8 cellular contexts compared by ENCODE assay signal in the genomic region with DNA sequence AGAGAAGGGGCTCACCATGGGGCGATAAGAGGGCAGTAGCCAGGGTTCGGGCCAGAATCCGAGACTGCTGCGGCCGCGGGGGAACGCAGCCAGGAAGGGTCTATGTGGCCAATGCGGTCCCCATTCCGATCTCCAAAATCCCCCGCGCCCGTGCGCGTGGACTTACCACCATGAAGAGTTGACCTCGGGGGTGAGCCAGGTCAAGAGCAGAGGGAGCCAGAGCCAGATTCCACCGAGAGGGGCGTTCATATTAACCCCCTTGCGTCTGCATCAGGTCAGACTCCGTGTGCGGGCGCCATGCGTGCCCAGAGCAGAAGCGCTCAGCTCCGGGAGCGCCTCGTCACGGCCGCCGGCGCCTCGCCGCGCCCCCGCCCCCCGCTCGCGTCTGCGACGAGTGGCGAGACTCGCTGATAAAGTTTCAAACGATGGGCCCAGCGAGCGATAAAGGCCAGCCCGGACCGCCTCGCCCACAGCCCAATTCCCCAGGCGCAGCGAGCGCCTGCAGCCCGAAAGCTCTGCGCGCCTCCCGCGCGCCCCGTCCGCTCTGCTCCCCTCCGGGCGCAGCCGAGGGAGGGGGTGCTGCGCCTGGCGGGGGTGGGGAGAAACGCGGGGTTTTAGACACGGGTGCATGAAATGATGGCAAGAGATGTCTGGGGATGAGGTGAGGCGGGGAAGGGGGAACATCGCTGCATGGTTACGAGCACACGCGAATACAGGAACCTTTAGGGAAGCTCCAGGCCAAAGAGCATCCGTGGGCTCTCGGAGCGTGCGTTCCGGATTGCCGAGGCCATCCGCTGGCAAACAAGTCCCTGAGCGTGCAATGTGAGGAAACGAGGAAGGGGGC. TPM values are rescaled to one million over a fixed set of nuclear protein-coding genes. Genes with fewer than 3 reads are reported as not detected.
DNase-seq lines count a peak whose midpoint lies in the region; ATAC-seq and TF ChIP-seq lines count a peak whose summit lies in the region.

A gene (minus strand): TSS at position 318 of the 844 bp plus-strand sequence. CDS start 69 bp downstream, at position 249.

- WGBS in heart left ventricle, 4 donors = 1 to 2% (median 1%) methylated on average over 36 to 80 of the region's 80 CpGs

- H3K4me3 ChIP-seq in GM12865 (ENCODE audit: low read depth, low read length) (peak within 1 kb of the TSS; percentile 60), heart left ventricle (peak within 1 kb of the TSS; percentile 22 to 55 (median 40)), retinal pigment epithelial cell (ENCODE audit: low read length) (peak within 1 kb of the TSS; percentile 51)

- no peaks in the 10 kb centered on the region for H3K36me3 ChIP-seq in heart left ventricle

- H3K27me3 ChIP-seq in heart left ventricle = peaks cover 8 to 51% (median 25%) of the 10 kb centered on the region in 9 donors

- no peak for TF ChIP-seq CTCF in GM12865 (IDR thresholded peaks at IDR 0.05; ENCODE audit: insufficient read depth, low read depth, low read length, missing control alignments)
- no peak for TF ChIP-seq CTCF in VCaP (conservative IDR thresholded peaks at IDR 0.05)
- no peak for TF ChIP-seq CTCF in heart left ventricle (IDR thresholded peaks at IDR 0.05)
- no peak for TF ChIP-seq CTCF in retinal pigment epithelial cell (conservative IDR thresholded peaks at IDR 0.05; ENCODE audit: low read depth, low read length)

- H3K27ac ChIP-seq in VCaP (peak within 1 kb of the TSS; percentile 99), heart left ventricle (peak within 1 kb of the TSS in 1 of 12 donors; percentile 9)

- peak; percentile 5 for DNase-seq in GM12865 (ENCODE audit: low read depth)
- DNase-seq in heart left ventricle = no peak
- DNase-seq in retinal pigment epithelial cell (ENCODE audit: low read depth) = no peak
- no peak for DNase-seq in stimulated activated CD8-positive, alpha-beta memory T cell treated with anti-CD3 and anti-CD28 coated beads, Interleukin-4, amount 100 ng/mL, for 48 hours
- DNase-seq in activated CD4-positive, alpha-beta T cell treated with anti-CD3 and anti-CD28 coated beads, Interleukin-2, amount 50 U/mL, for 1 hour = no peak
- no peak for DNase-seq in activated effector memory CD4-positive, alpha-beta T cell treated with anti-CD3 and anti-CD28 coated beads, Interleukin-2, amount 50 U/mL, for 16 hours

- peaks cover 0 to 24% (median 9%) of the 10 kb centered on the region in 12 donors for H3K4me1 ChIP-seq in heart left ventricle

- no peak for TF ChIP-seq POLR2A in heart left ventricle (IDR thresholded peaks at IDR 0.05)

- H3K9me3 ChIP-seq in heart left ventricle = no peaks in the 10 kb centered on the region

- ATAC-seq in heart left ventricle (no peak), GM19023 (IDR thresholded peaks at IDR 0.05; ENCODE audit: unreplicated experiment) (no peak)

- intact Hi-C loops in heart left ventricle (cut with DNase I) = no loop called here

RNA-seq across cellular contexts. Expression of the gene that starts here (rescaled TPM):
- 1 to 10 TPM in 1 of 9 donors, under 1 TPM in 5, not detected in 3; 0.09 to 1.2 (median 0.20) TPM for total RNA-seq in heart left ventricle
- under 1 TPM; 0.15 to 0.28 TPM for polyA plus RNA-seq in heart left ventricle
